8 cellular contexts compared by ENCODE assay signal in the genomic region with DNA sequence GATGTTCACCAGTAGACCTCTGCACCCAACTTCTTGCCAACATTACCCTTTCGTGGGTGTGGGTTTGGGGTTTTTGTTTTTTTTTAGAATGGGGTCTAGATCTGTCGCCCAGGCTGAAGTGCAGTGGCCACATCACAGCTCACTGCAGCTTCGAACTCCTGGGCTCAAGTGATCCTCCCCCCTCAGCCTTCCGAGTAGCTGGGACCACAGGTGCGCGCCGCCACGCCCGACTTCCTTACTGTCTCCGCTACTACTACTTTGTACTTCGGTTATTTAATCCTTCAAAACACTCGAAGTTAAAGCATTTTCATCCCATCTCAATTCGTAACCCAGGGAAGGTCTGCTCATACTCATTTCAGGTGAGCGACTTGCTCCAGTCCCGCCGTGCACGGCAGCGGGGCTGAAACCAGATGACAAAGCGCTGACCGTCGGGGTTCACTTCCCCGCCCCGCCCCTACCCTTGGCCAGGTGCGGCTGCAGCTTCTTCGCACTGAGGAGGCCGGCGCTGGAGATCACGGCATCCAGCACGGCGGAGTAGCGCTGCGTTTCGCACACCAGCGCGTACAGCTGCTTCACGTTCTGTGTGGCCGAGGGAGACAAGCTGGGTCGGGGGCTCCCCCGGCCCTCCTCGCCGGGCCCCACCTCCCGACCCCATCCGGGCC. TPM values are rescaled to one million over a fixed set of nuclear protein-coding genes. Genes with fewer than 3 reads are reported as not detected.
A peak's percentile ranks its signal among the peaks of the same experiment; 100 is the strongest.
DNase-seq lines count a peak whose midpoint lies in the region; ATAC-seq and TF ChIP-seq lines count a peak whose summit lies in the region.
"Not testable (repeated sequence)": the region's sequence is repeated elsewhere in the genome, so short reads cannot be mapped to it uniquely, and the experiment has no call there.

No MANE protein-coding gene starts in this region.

- DNase-seq in activated T-cell treated with anti-CD3 and anti-CD28 coated beads, Interleukin-2, amount 50 U/mL, for 4 hours; fibroblast of the aortic adventitia (ENCODE audit: low read depth); tibial artery: not testable (repeated sequence)

- H3K4me3 ChIP-seq in fibroblast of the aortic adventitia (ENCODE audit: low read depth, low read length) (peak overlapping the region; percentile 49), mucosa of rectum (ENCODE audit: low read length in 2 of 2) (peak overlapping the region; percentile 19 to 26), tibial artery (peak overlapping the region; percentile 49)

- TF ChIP-seq CTCF in fibroblast of the aortic adventitia (IDR thresholded peaks at IDR 0.05; ENCODE audit: insufficient read depth, low read length); tibial artery (IDR thresholded peaks at IDR 0.05): not testable (repeated sequence)

- not testable (repeated sequence) for H3K9ac ChIP-seq in mucosa of rectum (ENCODE audit: low read depth in 1 of 2, low read length in 2 of 2)

- not testable (repeated sequence) for H3K4me3 Mint-ChIP-seq in activated T-cell treated with anti-CD3 and anti-CD28 coated beads, Interleukin-2, amount 50 U/mL, for 4 hours

- not testable (repeated sequence) for H3K27me3 Mint-ChIP-seq in activated T-cell treated with anti-CD3 and anti-CD28 coated beads, Interleukin-2, amount 50 U/mL, for 4 hours (ENCODE audit: low read depth)

- intact Hi-C loops in tibial artery (cut with DNase I; ENCODE audit: low total_unique reads) = not testable (repeated sequence)

- H3K9me3 ChIP-seq in mucosa of rectum (ENCODE audit: control insufficient read depth in 2 of 2, low read length in 2 of 2); tibial artery: not testable (repeated sequence)

- not testable (repeated sequence) for H3K36me3 ChIP-seq in mucosa of rectum (ENCODE audit: control insufficient read depth in 2 of 2, insufficient read depth in 2 of 2, low read length in 2 of 2); tibial artery

- not testable (repeated sequence) for H3K27ac ChIP-seq in mucosa of rectum (ENCODE audit: low read depth in 2 of 2, low read length in 2 of 2); tibial artery

- not testable (repeated sequence) for H3K27me3 ChIP-seq in mucosa of rectum (ENCODE audit: control insufficient read depth in 2 of 2, insufficient read depth in 2 of 2, low read length in 2 of 2); tibial artery

- ATAC-seq in GM18502 (IDR thresholded peaks at IDR 0.05; ENCODE audit: poor library complexity, unreplicated experiment) (peak; percentile 58), GM21390 (IDR thresholded peaks at IDR 0.05; ENCODE audit: unreplicated experiment) (peak; percentile 50), HG02885 (IDR thresholded peaks at IDR 0.05; ENCODE audit: poor library complexity, unreplicated experiment) (peak; percentile 52), HG03571 (IDR thresholded peaks at IDR 0.05; ENCODE audit: unreplicated experiment) (peak; percentile 59)
- peak; percentile 64 to 69 for ATAC-seq in activated T-cell treated with anti-CD3 and anti-CD28 coated beads, Interleukin-2, amount 50 U/mL, for 4 hours

- H3K9me3 Mint-ChIP-seq in activated T-cell treated with anti-CD3 and anti-CD28 coated beads, Interleukin-2, amount 50 U/mL, for 4 hours = not testable (repeated sequence)

- H3K36me3 Mint-ChIP-seq in activated T-cell treated with anti-CD3 and anti-CD28 coated beads, Interleukin-2, amount 50 U/mL, for 4 hours (ENCODE audit: insufficient read depth) = not testable (repeated sequence)

- H3K4me1 Mint-ChIP-seq in activated T-cell treated with anti-CD3 and anti-CD28 coated beads, Interleukin-2, amount 50 U/mL, for 4 hours (ENCODE audit: low read depth) = not testable (repeated sequence)

- not testable (repeated sequence) for H3K4me1 ChIP-seq in mucosa of rectum (ENCODE audit: control insufficient read depth in 2 of 2, insufficient read depth in 2 of 2, low read length in 2 of 2); tibial artery

RNA-seq across cellular contexts. Expression of gene TRIM74, which starts 15.2 kb away (rescaled TPM):
- under 1 TPM in 2 of 3 donors, not detected in 1; 0.38 to 0.79 TPM for total RNA-seq in activated T-cell treated with anti-CD3 and anti-CD28 coated beads, Interleukin-2, amount 50 U/mL, for 4 hours
- total RNA-seq in fibroblast of the aortic adventitia (ENCODE audit: low replicate concordance) = not detected in 2 replicates

RNA-seq across cellular contexts. Expression of gene POM121, which starts 29.1 kb away (rescaled TPM):
- total RNA-seq in activated T-cell treated with anti-CD3 and anti-CD28 coated beads, Interleukin-2, amount 50 U/mL, for 4 hours = 10 to 100 TPM; 77.5 to 93.4 (median 84.2) TPM
- total RNA-seq in fibroblast of the aortic adventitia (ENCODE audit: low replicate concordance) = 6.3 and 12.2 TPM in 2 replicates
